Comparison of ENCODE assay signal across 13 cellular contexts in genomic region chr20:62898970-62899632, GRCh38. TPM values are rescaled to one million over a fixed set of nuclear protein-coding genes. Genes with fewer than 3 reads are reported as not detected.
DNase-seq lines count a peak whose midpoint lies in the region; ATAC-seq lines count a peak whose summit lies in the region.
"Had no signal": no experiment of that assay in that cellular context is flagged by ENCODE, and none has a peak within 500 bp of the region (broad histone marks: within the 10 kb centered on the region; RNA-seq: fewer than 3 reads in every experiment).

No MANE protein-coding gene starts in this region.

- peak; percentile 48 for ATAC-seq in activated CD8-positive, alpha-beta memory T cell treated with anti-CD3 and anti-CD28 coated beads, Interleukin-2, amount 10 ng/mL, durations not matched to agents 7 days and 5 days
- ATAC-seq in stimulated activated naive CD8-positive, alpha-beta T cell treated with anti-CD3 and anti-CD28 coated beads, Interleukin-15, amount 100 ng/mL, for 72 hours: peak; percentile 31
- no peak for ATAC-seq in GM18519 (IDR thresholded peaks at IDR 0.05; ENCODE audit: low FRiP score, unreplicated experiment)

- H3K4me3 Mint-ChIP-seq in activated CD8-positive, alpha-beta memory T cell treated with anti-CD3 and anti-CD28 coated beads, Interleukin-2, amount 10 ng/mL, durations not matched to agents 7 days and 5 days: peak overlapping the region; percentile 37
- H3K4me3 Mint-ChIP-seq in stimulated activated naive CD8-positive, alpha-beta T cell treated with anti-CD3 and anti-CD28 coated beads, Interleukin-15, amount 100 ng/mL, for 72 hours: peak overlapping the region; percentile 66 to 72

- H3K9me3 Mint-ChIP-seq in activated CD8-positive, alpha-beta memory T cell treated with anti-CD3 and anti-CD28 coated beads, Interleukin-2, amount 10 ng/mL, durations not matched to agents 7 days and 5 days (ENCODE audit: low read depth): no peaks in the 10 kb centered on the region
- no peaks in the 10 kb centered on the region for H3K9me3 Mint-ChIP-seq in stimulated activated naive CD8-positive, alpha-beta T cell treated with anti-CD3 and anti-CD28 coated beads, Interleukin-15, amount 100 ng/mL, for 72 hours

- CTCF ChIA-PET in activated CD8-positive, alpha-beta memory T cell treated with anti-CD3 and anti-CD28 coated beads, Interleukin-2, amount 10 ng/mL, durations not matched to agents 7 days and 5 days (lab: Charles Lee): interaction anchor here (1.0 to 13.9 kb wide), 12 partner anchors 9 to 110 kb away, joined by 3 to 268 read pairs (median 6); partner anchors contain the start of gene DIDO1

- H3K27ac ChIP-seq in duodenal mucosa (ENCODE audit: low read depth, low read length): no peak overlapping the region
- H3K27ac ChIP-seq: heart left ventricle, uterus had no signal

- H3K4me1 ChIP-seq in duodenal mucosa (ENCODE audit: control insufficient read depth in 1 of 2, insufficient read depth in 2 of 2, low read length in 2 of 2): peaks cover 31 to 32% of the 10 kb centered on the region in 2 donors

- peaks cover 44% of the 10 kb centered on the region for H3K4me1 Mint-ChIP-seq in activated CD8-positive, alpha-beta memory T cell treated with anti-CD3 and anti-CD28 coated beads, Interleukin-2, amount 10 ng/mL, durations not matched to agents 7 days and 5 days
- peaks cover 66% of the 10 kb centered on the region for H3K4me1 Mint-ChIP-seq in stimulated activated naive CD8-positive, alpha-beta T cell treated with anti-CD3 and anti-CD28 coated beads, Interleukin-15, amount 100 ng/mL, for 72 hours

- H3K9ac ChIP-seq in duodenal mucosa (ENCODE audit: low read depth in 1 of 2, low read length in 2 of 2): peak overlapping the region; percentile 5 to 41

- DNase-seq in activated CD8-positive, alpha-beta memory T cell treated with anti-CD3 and anti-CD28 coated beads, Interleukin-2, amount 10 ng/mL, durations not matched to agents 7 days and 5 days: peak; percentile 70
- no peak for DNase-seq in activated CD8-positive, alpha-beta memory T cell treated with anti-CD3 and anti-CD28 coated beads, Interleukin-2, amount 50 U/mL, for 48 hours
- DNase-seq in NCI-H2171 treated with DMSO at 0.1 percent for 48 hours (lab: John Stamatoyannopoulos, UW) (peak; percentile 64), COR-L47 (lab: John Stamatoyannopoulos, UW) (no peak), RPMI8226 (no peak)
- no peak for DNase-seq in stimulated activated naive CD8-positive, alpha-beta T cell treated with anti-CD3 and anti-CD28 coated beads, Interleukin-15, amount 100 ng/mL, for 72 hours
- DNase-seq: cortex of kidney, heart left ventricle, MV-4-11, Right ventricle myocardium superior, uterus had no signal

- H3K36me3 ChIP-seq in duodenal mucosa (ENCODE audit: control insufficient read depth in 1 of 2, insufficient read depth in 2 of 2, low read length in 2 of 2): peaks cover 42 to 64% of the 10 kb centered on the region in 2 donors
- H3K36me3 ChIP-seq: uterus had no signal

- H3K27me3 Mint-ChIP-seq in activated CD8-positive, alpha-beta memory T cell treated with anti-CD3 and anti-CD28 coated beads, Interleukin-2, amount 10 ng/mL, durations not matched to agents 7 days and 5 days: no peaks in the 10 kb centered on the region
- no peaks in the 10 kb centered on the region for H3K27me3 Mint-ChIP-seq in stimulated activated naive CD8-positive, alpha-beta T cell treated with anti-CD3 and anti-CD28 coated beads, Interleukin-15, amount 100 ng/mL, for 72 hours

- peaks cover 29% of the 10 kb centered on the region for H3K36me3 Mint-ChIP-seq in activated CD8-positive, alpha-beta memory T cell treated with anti-CD3 and anti-CD28 coated beads, Interleukin-2, amount 10 ng/mL, durations not matched to agents 7 days and 5 days

- no peaks in the 10 kb centered on the region for H3K27me3 ChIP-seq in duodenal mucosa (ENCODE audit: control insufficient read depth in 1 of 2, insufficient read depth in 2 of 2, low read length in 2 of 2)
- H3K27me3 ChIP-seq: heart left ventricle, uterus had no signal

- peak overlapping the region in 1 of 2 donors; percentile 6 for H3K4me3 ChIP-seq in duodenal mucosa (ENCODE audit: low read depth in 1 of 2, low read length in 2 of 2)
- H3K4me3 ChIP-seq: heart left ventricle, uterus had no signal

- peak overlapping the region; percentile 71 for H3K27ac Mint-ChIP-seq in activated CD8-positive, alpha-beta memory T cell treated with anti-CD3 and anti-CD28 coated beads, Interleukin-2, amount 10 ng/mL, durations not matched to agents 7 days and 5 days
- H3K27ac Mint-ChIP-seq in stimulated activated naive CD8-positive, alpha-beta T cell treated with anti-CD3 and anti-CD28 coated beads, Interleukin-15, amount 100 ng/mL, for 72 hours: peak overlapping the region in 1 of 2 donors; percentile 92

- no peaks in the 10 kb centered on the region for H3K9me3 ChIP-seq in duodenal mucosa (ENCODE audit: control insufficient read depth in 1 of 2, low read length in 2 of 2)
- H3K9me3 ChIP-seq: heart left ventricle, uterus had no signal

RNA-seq across cellular contexts. Expression of gene DIDO1, which starts 27.2 kb away (rescaled TPM):
- 10 to 100 TPM; 64.6 to 87.0 TPM for total RNA-seq in activated CD8-positive, alpha-beta memory T cell treated with anti-CD3 and anti-CD28 coated beads, Interleukin-2, amount 10 ng/mL, durations not matched to agents 7 days and 5 days

RNA-seq across cellular contexts. Expression of gene TCFL5, which starts 37.5 kb away (rescaled TPM):
- total RNA-seq in activated CD8-positive, alpha-beta memory T cell treated with anti-CD3 and anti-CD28 coated beads, Interleukin-2, amount 10 ng/mL, durations not matched to agents 7 days and 5 days: 1 to 10 TPM; 6.6 to 6.7 TPM

RNA-seq across cellular contexts. Expression of gene GID8, which starts 38.8 kb away (rescaled TPM):
- total RNA-seq in activated CD8-positive, alpha-beta memory T cell treated with anti-CD3 and anti-CD28 coated beads, Interleukin-2, amount 10 ng/mL, durations not matched to agents 7 days and 5 days: 10 to 100 TPM; 29.8 to 36.8 TPM

RNA-seq across cellular contexts. Expression of gene SLC17A9, which starts 53.4 kb away (rescaled TPM):
- total RNA-seq in activated CD8-positive, alpha-beta memory T cell treated with anti-CD3 and anti-CD28 coated beads, Interleukin-2, amount 10 ng/mL, durations not matched to agents 7 days and 5 days: 10 to 100 TPM; 26.1 to 34.1 TPM

Comparison
In these comparisons a context has a peak if more than half of its experiments do, and no peak if none do; other contexts are left out.
1. DNase-seq: peak in activated CD8-positive, alpha-beta memory T cell treated with anti-CD3 and anti-CD28 coated beads, Interleukin-2, amount 10 ng/mL, durations not matched to agents 7 days and 5 days (single experiment) and NCI-H2171 treated with DMSO at 0.1 percent for 48 hours (single experiment); none in activated CD8-positive, alpha-beta memory T cell treated with anti-CD3 and anti-CD28 coated beads, Interleukin-2, amount 50 U/mL, for 48 hours (single experiment), stimulated activated naive CD8-positive, alpha-beta T cell treated with anti-CD3 and anti-CD28 coated beads, Interleukin-15, amount 100 ng/mL, for 72 hours (0 of 2), COR-L47 (single experiment) and RPMI8226 (single experiment).